In genomic region chr1:67979532-67979931, GRCh38 we compare ENCODE assay signal across 26 cellular contexts.
"Had no signal": no experiment of that assay in that cellular context is flagged by ENCODE, and none has a peak within 500 bp of the region (broad histone marks: within the 10 kb centered on the region; RNA-seq: fewer than 3 reads in every experiment).

No MANE protein-coding gene starts in this region.

- H3K4me1 Mint-ChIP-seq: activated CD4-positive, alpha-beta T cell treated with anti-CD3 and anti-CD28 coated beads, Interleukin-2, amount 10 ng/mL, durations not matched to agents 7 days and 5 days; activated naive CD8-positive, alpha-beta T cell treated with anti-CD3 and anti-CD28 coated beads for 36 hours; activated T-helper 17 cell treated with anti-CD3 and anti-CD28 coated beads, Interleukin-2, amount 50 U/mL, for 72 hours; memory B cell; nephron; stimulated activated effector memory CD8-positive, alpha-beta T cell treated with anti-CD3 and anti-CD28 coated beads, Interleukin-12 subunit alpha, Interleukin-12 subunit beta, amount 100 ng/mL, for 72 hours; stimulated activated naive CD8-positive, alpha-beta T cell treated with anti-CD3 and anti-CD28 coated beads, Interleukin-15, amount 100 ng/mL, for 72 hours had no signal

- H3K27me3 Mint-ChIP-seq: activated CD4-positive, alpha-beta T cell treated with anti-CD3 and anti-CD28 coated beads, Interleukin-2, amount 10 ng/mL, durations not matched to agents 7 days and 5 days; activated naive CD8-positive, alpha-beta T cell treated with anti-CD3 and anti-CD28 coated beads for 36 hours; activated T-helper 17 cell treated with anti-CD3 and anti-CD28 coated beads, Interleukin-2, amount 50 U/mL, for 72 hours; memory B cell; stimulated activated naive CD8-positive, alpha-beta T cell treated with anti-CD3 and anti-CD28 coated beads, Interleukin-15, amount 100 ng/mL, for 72 hours had no signal

- H3K9me3 ChIP-seq: heart left ventricle, neutrophil, pancreas, psoas muscle, right atrium auricular region, tibial artery had no signal

- H3K36me3 ChIP-seq: heart left ventricle, neutrophil, pancreas, right atrium auricular region, tibial artery, WERI-Rb-1 had no signal

- H3K36me3 Mint-ChIP-seq: activated naive CD8-positive, alpha-beta T cell treated with anti-CD3 and anti-CD28 coated beads for 36 hours; memory B cell; stimulated activated effector memory CD8-positive, alpha-beta T cell treated with anti-CD3 and anti-CD28 coated beads, Interleukin-12 subunit alpha, Interleukin-12 subunit beta, amount 100 ng/mL, for 72 hours had no signal

- H3K4me3 ChIP-seq: coronary artery, heart left ventricle, pancreas, psoas muscle, right atrium auricular region, skin epidermis, tibial artery had no signal

- DNase-seq: activated CD4-positive, alpha-beta T cell treated with anti-CD3 and anti-CD28 coated beads, Interleukin-2, amount 10 ng/mL, durations not matched to agents 7 days and 5 days; activated CD4-positive, CD25-positive, alpha-beta regulatory T cell treated with anti-CD3 and anti-CD28 coated beads, Interleukin-2, amount 50 U/mL, for 72 hours; activated CD8-positive, alpha-beta T cell treated with anti-CD3 and anti-CD28 coated beads, Interleukin-2, amount 10 ng/mL, durations not matched to agents 7 days and 5 days; activated naive CD4-positive, alpha-beta T cell treated with Interleukin-2 at 50 U/mL for 16 hours; activated naive CD8-positive, alpha-beta T cell treated with anti-CD3 and anti-CD28 coated beads for 36 hours; activated T-cell treated with anti-CD3 and anti-CD28 coated beads, Interleukin-2, amount 50 U/mL, for 1 hour; cerebellar nuclear complex; heart left ventricle; islet precursor cell; left cardiac atrium; pancreas; psoas muscle; stimulated activated CD4-positive, alpha-beta T cell treated with anti-CD3 and anti-CD28 coated beads, Interleukin-2, amount 100 ng/mL, for 24 hours; stimulated activated naive CD8-positive, alpha-beta T cell treated with anti-CD3 and anti-CD28 coated beads, Interleukin-15, amount 100 ng/mL, for 72 hours; tibial artery; WERI-Rb-1 had no signal

- H3K4me1 ChIP-seq: pancreas, psoas muscle had no signal

- FAIRE-seq: pancreas had no signal

- H3K27ac ChIP-seq: coronary artery, epithelial cell of prostate, heart left ventricle, neutrophil, pancreas, psoas muscle, right atrium auricular region, skin epidermis, tibial artery, WERI-Rb-1 had no signal

- H3K4me3 Mint-ChIP-seq: activated CD4-positive, alpha-beta T cell treated with anti-CD3 and anti-CD28 coated beads, Interleukin-2, amount 10 ng/mL, durations not matched to agents 7 days and 5 days; activated CD8-positive, alpha-beta T cell treated with anti-CD3 and anti-CD28 coated beads, Interleukin-2, amount 10 ng/mL, durations not matched to agents 7 days and 5 days; activated naive CD8-positive, alpha-beta T cell treated with anti-CD3 and anti-CD28 coated beads for 36 hours; activated T-helper 17 cell treated with anti-CD3 and anti-CD28 coated beads, Interleukin-2, amount 50 U/mL, for 72 hours; memory B cell; nephron; stimulated activated effector memory CD8-positive, alpha-beta T cell treated with anti-CD3 and anti-CD28 coated beads, Interleukin-12 subunit alpha, Interleukin-12 subunit beta, amount 100 ng/mL, for 72 hours; stimulated activated naive CD8-positive, alpha-beta T cell treated with anti-CD3 and anti-CD28 coated beads, Interleukin-15, amount 100 ng/mL, for 72 hours; T-helper 2 cell treated with Interferon-gamma antibody and Interleukin-4, amounts not matched to agents 5 μg/mL and 100 μg/mL, for 36 hours had no signal

- H3K27me3 ChIP-seq: heart left ventricle, neutrophil, pancreas, right atrium auricular region, tibial artery had no signal

- H3K27ac Mint-ChIP-seq: activated CD4-positive, alpha-beta T cell treated with anti-CD3 and anti-CD28 coated beads, Interleukin-2, amount 10 ng/mL, durations not matched to agents 7 days and 5 days; activated CD8-positive, alpha-beta T cell treated with anti-CD3 and anti-CD28 coated beads, Interleukin-2, amount 10 ng/mL, durations not matched to agents 7 days and 5 days; activated naive CD8-positive, alpha-beta T cell treated with anti-CD3 and anti-CD28 coated beads for 36 hours; activated T-helper 17 cell treated with anti-CD3 and anti-CD28 coated beads, Interleukin-2, amount 50 U/mL, for 72 hours; memory B cell; nephron; stimulated activated effector memory CD8-positive, alpha-beta T cell treated with anti-CD3 and anti-CD28 coated beads, Interleukin-12 subunit alpha, Interleukin-12 subunit beta, amount 100 ng/mL, for 72 hours; stimulated activated naive CD8-positive, alpha-beta T cell treated with anti-CD3 and anti-CD28 coated beads, Interleukin-15, amount 100 ng/mL, for 72 hours; T-helper 2 cell treated with Interferon-gamma antibody and Interleukin-4, amounts not matched to agents 5 μg/mL and 100 μg/mL, for 36 hours had no signal

- ATAC-seq: activated CD8-positive, alpha-beta T cell treated with anti-CD3 and anti-CD28 coated beads, Interleukin-2, amount 10 ng/mL, durations not matched to agents 7 days and 5 days; activated T-helper 17 cell treated with anti-CD3 and anti-CD28 coated beads, Interleukin-2, amount 50 U/mL, for 72 hours; heart left ventricle; left cardiac atrium; pancreas; psoas muscle; stimulated activated effector memory CD8-positive, alpha-beta T cell treated with anti-CD3 and anti-CD28 coated beads, Interleukin-12 subunit alpha, Interleukin-12 subunit beta, amount 100 ng/mL, for 72 hours; stimulated activated naive CD8-positive, alpha-beta T cell treated with anti-CD3 and anti-CD28 coated beads, Interleukin-15, amount 100 ng/mL, for 72 hours had no signal

- H3K9me3 Mint-ChIP-seq: activated CD4-positive, alpha-beta T cell treated with anti-CD3 and anti-CD28 coated beads, Interleukin-2, amount 10 ng/mL, durations not matched to agents 7 days and 5 days; activated naive CD8-positive, alpha-beta T cell treated with anti-CD3 and anti-CD28 coated beads for 36 hours; activated T-helper 17 cell treated with anti-CD3 and anti-CD28 coated beads, Interleukin-2, amount 50 U/mL, for 72 hours; nephron; stimulated activated effector memory CD8-positive, alpha-beta T cell treated with anti-CD3 and anti-CD28 coated beads, Interleukin-12 subunit alpha, Interleukin-12 subunit beta, amount 100 ng/mL, for 72 hours; stimulated activated naive CD8-positive, alpha-beta T cell treated with anti-CD3 and anti-CD28 coated beads, Interleukin-15, amount 100 ng/mL, for 72 hours; T-helper 2 cell treated with Interferon-gamma antibody and Interleukin-4, amounts not matched to agents 5 μg/mL and 100 μg/mL, for 36 hours had no signal
